Comparison of ENCODE assay signal across 15 cellular contexts in the genomic region with DNA sequence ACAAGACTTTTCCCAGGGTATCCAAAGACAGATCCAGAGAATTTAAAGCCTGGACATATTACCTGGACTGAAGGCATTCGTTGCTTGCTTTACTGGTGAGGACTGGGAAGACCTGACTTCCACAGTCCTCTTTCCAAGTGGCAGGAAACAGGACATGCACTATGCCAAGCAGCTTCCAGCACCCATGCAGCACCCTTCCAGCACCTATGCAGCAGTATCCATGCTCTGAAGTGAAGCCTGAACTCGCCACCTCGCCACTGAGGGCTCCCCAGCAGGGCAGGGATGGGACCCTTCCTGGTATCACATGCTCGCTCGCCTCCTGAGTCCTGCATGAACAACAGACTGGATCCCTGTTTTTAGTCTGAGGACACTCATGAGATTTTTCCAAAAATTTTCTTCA.
A peak's percentile ranks its signal among the peaks of the same experiment; 100 is the strongest.
DNase-seq lines count a peak whose midpoint lies in the region; ATAC-seq, FAIRE-seq and TF ChIP-seq lines count a peak whose summit lies in the region.
"Had no signal": no experiment of that assay in that cellular context is flagged by ENCODE, and none has a peak within 500 bp of the region (broad histone marks: within the 10 kb centered on the region; RNA-seq: fewer than 3 reads in every experiment).

No MANE protein-coding gene starts in this region.

- FAIRE-seq in kidney (lab: Jason Lieb, UNC), result no peak

- peak overlapping the region; percentile 87 for H3K27ac Mint-ChIP-seq in activated naive CD8-positive, alpha-beta T cell treated with anti-CD3 and anti-CD28 coated beads, Interleukin-2, amount 50 U/mL, for 24 hours

- no peak overlapping the region for H3K4me3 Mint-ChIP-seq in activated naive CD8-positive, alpha-beta T cell treated with anti-CD3 and anti-CD28 coated beads, Interleukin-2, amount 50 U/mL, for 24 hours

- H3K4me3 ChIP-seq in right cardiac atrium (ENCODE audit: low read length) (no peak overlapping the region), right atrium auricular region (no peak overlapping the region), kidney (ENCODE audit: low read length in 2 of 2) (no peak overlapping the region), transverse colon (no peak overlapping the region)
- H3K4me3 ChIP-seq: cardiac muscle cell had no signal

- H3K4me1 ChIP-seq in right cardiac atrium (ENCODE audit: control insufficient read depth, insufficient read depth, low read length) (peaks cover 16% of the 10 kb centered on the region), right atrium auricular region (peaks cover 0 to 86% of the 10 kb centered on the region in 2 donors), kidney (ENCODE audit: control insufficient read depth in 1 of 2, insufficient read depth in 1 of 2, low read depth in 1 of 2, low read length in 2 of 2) (peaks cover 51 to 54% of the 10 kb centered on the region in 2 donors), transverse colon (peaks cover 16 to 65% (median 53%) of the 10 kb centered on the region in 4 donors)

- intact Hi-C loops in right cardiac atrium (cut with DNase I) (no loop called here), kidney (cut with DNase I) (no loop called here), transverse colon (cut with DNase I; ENCODE audit: low total_unique reads) (no loop called here)

- peaks cover 97% of the 10 kb centered on the region for H3K4me1 Mint-ChIP-seq in activated naive CD8-positive, alpha-beta T cell treated with anti-CD3 and anti-CD28 coated beads, Interleukin-2, amount 50 U/mL, for 24 hours

- no peak for TF ChIP-seq POLR2A in transverse colon (IDR thresholded peaks at IDR 0.05)

- H3K27me3 ChIP-seq in right cardiac atrium (ENCODE audit: control insufficient read depth, insufficient read depth) (no peaks in the 10 kb centered on the region), right atrium auricular region (no peaks in the 10 kb centered on the region), transverse colon (no peaks in the 10 kb centered on the region)
- H3K27me3 ChIP-seq: cardiac muscle cell had no signal

- no peaks in the 10 kb centered on the region for H3K36me3 ChIP-seq in right atrium auricular region
- peaks cover 1 to 4% of the 10 kb centered on the region in 2 donors for H3K36me3 ChIP-seq in kidney (ENCODE audit: control insufficient read depth in 1 of 2, insufficient read depth in 2 of 2, low read length in 2 of 2)
- H3K36me3 ChIP-seq in transverse colon, result no peaks in the 10 kb centered on the region
- H3K36me3 ChIP-seq: cardiac muscle cell had no signal

- H3K27me3 Mint-ChIP-seq in activated naive CD8-positive, alpha-beta T cell treated with anti-CD3 and anti-CD28 coated beads, Interleukin-2, amount 50 U/mL, for 24 hours, result no peaks in the 10 kb centered on the region

- H3K9me3 ChIP-seq in right cardiac atrium (ENCODE audit: control insufficient read depth, low read length) (no peaks in the 10 kb centered on the region), right atrium auricular region (no peaks in the 10 kb centered on the region), kidney (ENCODE audit: control insufficient read depth in 1 of 2, low read length in 2 of 2) (no peaks in the 10 kb centered on the region), transverse colon (no peaks in the 10 kb centered on the region)

- ATAC-seq in right cardiac atrium (no peak), HG03521 (IDR thresholded peaks at IDR 0.05; ENCODE audit: unreplicated experiment) (no peak), HG03439 (IDR thresholded peaks at IDR 0.05; ENCODE audit: unreplicated experiment) (no peak), GM21515 (IDR thresholded peaks at IDR 0.05; ENCODE audit: unreplicated experiment) (no peak)
- no peak for ATAC-seq in activated naive CD8-positive, alpha-beta T cell treated with anti-CD3 and anti-CD28 coated beads, Interleukin-2, amount 50 U/mL, for 24 hours

- H3K9ac ChIP-seq in kidney (ENCODE audit: low read length in 2 of 2), result no peak overlapping the region
- H3K9ac ChIP-seq: parathyroid adenoma had no signal

- TF ChIP-seq EP300 in transverse colon (IDR thresholded peaks at IDR 0.05; ENCODE audit: low read depth), result no peak

- TF ChIP-seq CTCF in right atrium auricular region (IDR thresholded peaks at IDR 0.05) (no peak), kidney (IDR thresholded peaks at IDR 0.05; ENCODE audit: borderline replicate concordance, extremely low read depth, insufficient read depth) (no peak), transverse colon (IDR thresholded peaks at IDR 0.05) (no peak)

- peaks cover 76% of the 10 kb centered on the region for H3K36me3 Mint-ChIP-seq in activated naive CD8-positive, alpha-beta T cell treated with anti-CD3 and anti-CD28 coated beads, Interleukin-2, amount 50 U/mL, for 24 hours (ENCODE audit: low read depth)

- DNase-seq in right cardiac atrium (no peak), right atrium auricular region (ENCODE audit: low spot score) (no peak), kidney (no peak), transverse colon (no peak)
- no peak for DNase-seq in activated naive CD8-positive, alpha-beta T cell treated with anti-CD3 and anti-CD28 coated beads, Interleukin-2, amount 50 U/mL, for 24 hours
- DNase-seq: activated T-cell treated with anti-CD3 and anti-CD28 coated beads, Interleukin-2, amount 50 U/mL, for 1 hour; DND-41; NCI-H2081 treated with DMSO at 0.1 percent for 48 hours; NK-92 treated with Interleukin-12 subunit alpha and Interleukin-12 subunit beta, amount 100 ng/mL, for 24 hours had no signal

- H3K27ac ChIP-seq in right cardiac atrium (ENCODE audit: low read length), result peak overlapping the region; percentile 5
- no peak overlapping the region for H3K27ac ChIP-seq in right atrium auricular region
- peak overlapping the region; percentile 26 to 57 for H3K27ac ChIP-seq in kidney (ENCODE audit: low read depth in 2 of 2, low read length in 2 of 2)
- peak overlapping the region; percentile 23 to 94 (median 88) for H3K27ac ChIP-seq in transverse colon
- H3K27ac ChIP-seq: cardiac muscle cell, HL-60, parathyroid adenoma had no signal

- in situ Hi-C loops in transverse colon (cut with MboI; ENCODE audit: low pct_ligation_motif_present in 1 of 4, low pct_unique_long_range_greater_than_20kb in 1 of 4, low sequenced_read_pairs in 3 of 4), result no loop called here

- 90% methylated on average over 5 of the region's 5 CpGs for WGBS in right cardiac atrium
- 33 to 84% methylated on average over 1 to 5 of the region's 5 CpGs for WGBS in transverse colon (ENCODE audit: low coverage in 1 of 2), 2 donors

- no peaks in the 10 kb centered on the region for H3K9me3 Mint-ChIP-seq in activated naive CD8-positive, alpha-beta T cell treated with anti-CD3 and anti-CD28 coated beads, Interleukin-2, amount 50 U/mL, for 24 hours

Comparison
In these comparisons a context has a peak if more than half of its experiments do, and no peak if none do; other contexts are left out.
1. H3K27ac ChIP-seq: peak in right cardiac atrium (single experiment), kidney (2 of 2) and transverse colon (4 of 4); none in right atrium auricular region (0 of 2).